Comparison of ENCODE assay signal across 15 cellular contexts in genomic region chr2:231460073-231460861, GRCh38. TPM values are rescaled to one million over a fixed set of nuclear protein-coding genes. Genes with fewer than 3 reads are reported as not detected.
A peak's percentile ranks its signal among the peaks of the same experiment; 100 is the strongest.
DNase-seq lines count a peak whose midpoint lies in the region; ATAC-seq and TF ChIP-seq lines count a peak whose summit lies in the region.
"Had no signal": no experiment of that assay in that cellular context is flagged by ENCODE, and none has a peak within 500 bp of the region (broad histone marks: within the 10 kb centered on the region; RNA-seq: fewer than 3 reads in every experiment).

No MANE protein-coding gene starts in this region.

- no peak for DNase-seq in activated naive CD4-positive, alpha-beta T cell treated with anti-CD3 and anti-CD28 coated beads for 36 hours
- DNase-seq in activated naive CD4-positive, alpha-beta T cell treated with anti-CD3 and anti-CD28 coated beads, Interleukin-2, amount 50 U/mL, for 16 hours: no peak
- DNase-seq in NB4 (ENCODE audit: low read depth) (no peak), chondrocyte (ENCODE audit: low spot score) (no peak), NCI-H146 (lab: John Stamatoyannopoulos, UW) (no peak), NCI-H2196 treated with DMSO at 0.1 percent for 48 hours (lab: John Stamatoyannopoulos, UW; ENCODE audit: unreplicated experiment) (no peak), NCI-H1436 (lab: John Stamatoyannopoulos, UW) (no peak)
- DNase-seq in stimulated activated effector memory CD8-positive, alpha-beta T cell treated with anti-CD3 and anti-CD28 coated beads, Interleukin-12 subunit alpha, Interleukin-12 subunit beta, amount 100 ng/mL, for 72 hours (ENCODE audit: low spot score in 2 of 2): no peak
- DNase-seq: central memory CD4-positive, alpha-beta T cell; heart left ventricle; kidney glomerular epithelial cell; NCI-H1105; stimulated activated CD4-positive, alpha-beta T cell treated with anti-CD3 and anti-CD28 coated beads, Interleukin-1b, Interleukin-23, amount 100 ng/mL, for 48 hours; upper lobe of right lung; WERI-Rb-1 had no signal

- TF ChIP-seq CTCF in NB4 (IDR thresholded peaks at IDR 0.05; ENCODE audit: low read depth, low read length) (no peak), chondrocyte (IDR thresholded peaks at IDR 0.05) (no peak)

- ATAC-seq in stimulated activated effector memory CD8-positive, alpha-beta T cell treated with anti-CD3 and anti-CD28 coated beads, Interleukin-12 subunit alpha, Interleukin-12 subunit beta, amount 100 ng/mL, for 72 hours: no peak
- ATAC-seq: heart left ventricle, upper lobe of right lung had no signal

- peaks cover 58% of the 10 kb centered on the region for H3K4me1 Mint-ChIP-seq in activated naive CD4-positive, alpha-beta T cell treated with anti-CD3 and anti-CD28 coated beads for 36 hours (ENCODE audit: low read depth)
- peaks cover 35% of the 10 kb centered on the region for H3K4me1 Mint-ChIP-seq in chondrocyte (ENCODE audit: low read depth)
- H3K4me1 Mint-ChIP-seq in stimulated activated effector memory CD8-positive, alpha-beta T cell treated with anti-CD3 and anti-CD28 coated beads, Interleukin-12 subunit alpha, Interleukin-12 subunit beta, amount 100 ng/mL, for 72 hours: peaks cover 70% of the 10 kb centered on the region

- H3K4me3 ChIP-seq in NB4 (ENCODE audit: low read depth, low read length): peak overlapping the region; percentile 42
- H3K4me3 ChIP-seq: heart left ventricle, upper lobe of right lung had no signal

- intact Hi-C loops in activated naive CD4-positive, alpha-beta T cell treated with anti-CD3 and anti-CD28 coated beads for 36 hours (cut with micrococcal nuclease): loop anchor here (5.0 to 10.0 kb wide), 3 partner anchors 555 to 1538 kb away; partner anchors contain the start of genes FBXO36, SP100 and TRIP12

- no peaks in the 10 kb centered on the region for H3K27me3 Mint-ChIP-seq in activated naive CD4-positive, alpha-beta T cell treated with anti-CD3 and anti-CD28 coated beads for 36 hours (ENCODE audit: low read depth)
- no peaks in the 10 kb centered on the region for H3K27me3 Mint-ChIP-seq in chondrocyte (ENCODE audit: low read depth)

- TF ChIP-seq POLR2A in NB4 (IDR thresholded peaks at IDR 0.05; ENCODE audit: extremely low read depth, insufficient read length): no peak

- CTCF ChIA-PET in activated naive CD4-positive, alpha-beta T cell treated with anti-CD3 and anti-CD28 coated beads for 36 hours (lab: Charles Lee): interaction anchor here (1.3 kb wide), 1 partner anchor 9 kb away, joined by 4 read pairs; no protein-coding TSS in a partner anchor

- no peaks in the 10 kb centered on the region for H3K9me3 Mint-ChIP-seq in activated naive CD4-positive, alpha-beta T cell treated with anti-CD3 and anti-CD28 coated beads for 36 hours
- H3K9me3 Mint-ChIP-seq in chondrocyte (ENCODE audit: low read depth): no peaks in the 10 kb centered on the region
- no peaks in the 10 kb centered on the region for H3K9me3 Mint-ChIP-seq in stimulated activated effector memory CD8-positive, alpha-beta T cell treated with anti-CD3 and anti-CD28 coated beads, Interleukin-12 subunit alpha, Interleukin-12 subunit beta, amount 100 ng/mL, for 72 hours

- H3K36me3 Mint-ChIP-seq in activated naive CD4-positive, alpha-beta T cell treated with anti-CD3 and anti-CD28 coated beads for 36 hours (ENCODE audit: low read depth): peaks cover 79% of the 10 kb centered on the region
- peaks cover 61% of the 10 kb centered on the region for H3K36me3 Mint-ChIP-seq in chondrocyte (ENCODE audit: low read depth)
- peaks cover 93% of the 10 kb centered on the region for H3K36me3 Mint-ChIP-seq in stimulated activated effector memory CD8-positive, alpha-beta T cell treated with anti-CD3 and anti-CD28 coated beads, Interleukin-12 subunit alpha, Interleukin-12 subunit beta, amount 100 ng/mL, for 72 hours

- H3K4me3 Mint-ChIP-seq in activated naive CD4-positive, alpha-beta T cell treated with anti-CD3 and anti-CD28 coated beads for 36 hours: peak overlapping the region; percentile 62
- H3K4me3 Mint-ChIP-seq in chondrocyte (ENCODE audit: unreplicated experiment): no peak overlapping the region
- peak overlapping the region; percentile 90 for H3K4me3 Mint-ChIP-seq in stimulated activated effector memory CD8-positive, alpha-beta T cell treated with anti-CD3 and anti-CD28 coated beads, Interleukin-12 subunit alpha, Interleukin-12 subunit beta, amount 100 ng/mL, for 72 hours

- peak overlapping the region; percentile 66 for H3K27ac Mint-ChIP-seq in activated naive CD4-positive, alpha-beta T cell treated with anti-CD3 and anti-CD28 coated beads for 36 hours
- H3K27ac Mint-ChIP-seq in chondrocyte (ENCODE audit: unreplicated experiment): peak overlapping the region; percentile 15
- peak overlapping the region; percentile 100 for H3K27ac Mint-ChIP-seq in stimulated activated effector memory CD8-positive, alpha-beta T cell treated with anti-CD3 and anti-CD28 coated beads, Interleukin-12 subunit alpha, Interleukin-12 subunit beta, amount 100 ng/mL, for 72 hours

RNA-seq across cellular contexts. Expression of gene NCL, which starts 4.0 kb away (rescaled TPM):
- 100 to 1,000 TPM; 908 to 911 TPM for total RNA-seq in activated naive CD4-positive, alpha-beta T cell treated with anti-CD3 and anti-CD28 coated beads for 36 hours
- total RNA-seq in chondrocyte: 298 to 471 TPM (median 302 TPM) in 3 replicates

Comparison
In these comparisons a context has a peak if more than half of its experiments do, and no peak if none do; other contexts are left out.
1. H3K27ac Mint-ChIP-seq: peak in every context shown above with its lines; median percentile 100 in stimulated activated effector memory CD8-positive, alpha-beta T cell treated with anti-CD3 and anti-CD28 coated beads, Interleukin-12 subunit alpha, Interleukin-12 subunit beta, amount 100 ng/mL, for 72 hours; 66 in activated naive CD4-positive, alpha-beta T cell treated with anti-CD3 and anti-CD28 coated beads for 36 hours; 15 in chondrocyte.